In the genomic region with DNA sequence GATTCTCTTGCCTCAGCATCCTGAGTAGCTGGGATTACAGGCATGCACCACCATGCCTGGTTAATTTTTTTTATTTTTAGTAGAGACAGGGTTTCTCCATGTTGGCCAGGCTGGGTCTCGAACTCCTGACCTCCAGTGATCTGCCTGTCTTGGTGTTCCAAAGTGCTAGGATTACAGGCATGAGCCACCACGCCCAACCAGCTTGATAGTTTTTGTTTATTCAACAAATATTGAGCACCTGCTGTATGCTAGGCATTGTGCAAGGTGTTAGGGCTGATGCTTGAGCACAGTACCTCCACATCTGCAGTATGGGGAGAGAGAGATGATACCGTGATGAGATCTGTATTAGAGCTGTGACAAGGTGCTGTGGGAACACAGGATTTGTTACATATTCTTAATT, we compare ENCODE assay signal across 7 cellular contexts. TPM values are rescaled to one million over a fixed set of nuclear protein-coding genes. Genes with fewer than 3 reads are reported as not detected.
DNase-seq lines count a peak whose midpoint lies in the region; ATAC-seq and TF ChIP-seq lines count a peak whose summit lies in the region.
"Not testable (repeated sequence)": the region's sequence is repeated elsewhere in the genome, so short reads cannot be mapped to it uniquely, and the experiment has no call there.

No MANE protein-coding gene starts in this region.

- not testable (repeated sequence) for TF ChIP-seq CTCF in IMR-90 (conservative IDR thresholded peaks at IDR 0.05; ENCODE audit: low read depth, low read length); WTC11 (IDR thresholded peaks at IDR 0.05); chondrocyte (IDR thresholded peaks at IDR 0.05); type B pancreatic cell (conservative IDR thresholded peaks at IDR 0.05)

- not testable (repeated sequence) for H3K27me3 ChIP-seq in IMR-90 (ENCODE audit: control insufficient read depth, insufficient read depth, low read length)

- not testable (repeated sequence) for H3K4ac ChIP-seq in IMR-90 (ENCODE audit: low read depth, low read length)

- TF ChIP-seq POLR2A in IMR-90 (IDR thresholded peaks at IDR 0.05; ENCODE audit: low read depth, low read length), result not testable (repeated sequence)

- in situ Hi-C loops in IMR-90 (cut with MboI; ENCODE audit: low sequenced_read_pairs), result not testable (repeated sequence)

- H2BK20ac ChIP-seq in IMR-90 (ENCODE audit: low read depth, low read length), result not testable (repeated sequence)

- H3K4me1 Mint-ChIP-seq in WTC11, result peaks cover 20% of the 10 kb centered on the region
- H3K4me1 Mint-ChIP-seq in activated T-cell treated with anti-CD3 and anti-CD28 coated beads, Interleukin-2, amount 50 U/mL, for 72 hours (ENCODE audit: low read depth), result peaks cover 57% of the 10 kb centered on the region
- peaks cover 39% of the 10 kb centered on the region for H3K4me1 Mint-ChIP-seq in chondrocyte (ENCODE audit: low read depth)
- H3K4me1 Mint-ChIP-seq in naive thymus-derived CD8-positive, alpha-beta T cell, result peaks cover 13 to 67% (median 53%) of the 10 kb centered on the region in 4 donors
- peaks cover 24% of the 10 kb centered on the region for H3K4me1 Mint-ChIP-seq in type B pancreatic cell (ENCODE audit: unreplicated experiment)

- not testable (repeated sequence) for H3K36me3 ChIP-seq in IMR-90 (ENCODE audit: control insufficient read depth, insufficient read depth, low read length)

- not testable (repeated sequence) for H3K27me3 Mint-ChIP-seq in WTC11 (ENCODE audit: low read depth); activated T-cell treated with anti-CD3 and anti-CD28 coated beads, Interleukin-2, amount 50 U/mL, for 72 hours (ENCODE audit: low read depth); chondrocyte (ENCODE audit: low read depth); naive thymus-derived CD8-positive, alpha-beta T cell; type B pancreatic cell

- not testable (repeated sequence) for H3K9ac ChIP-seq in IMR-90 (ENCODE audit: low read depth, low read length)

- H3K23ac ChIP-seq in IMR-90 (ENCODE audit: low read depth, low read length), result not testable (repeated sequence)

- not testable (repeated sequence) for DNase-seq in IMR-90; WTC11 (ENCODE audit: low spot score); activated T-cell treated with anti-CD3 and anti-CD28 coated beads, Interleukin-2, amount 50 U/mL, for 72 hours; naive thymus-derived CD8-positive, alpha-beta T cell
- DNase-seq in chondrocyte (ENCODE audit: low spot score), result peak; percentile 6
- DNase-seq in islet precursor cell, result peak; percentile 10
- peak; percentile 16 for DNase-seq in type B pancreatic cell (ENCODE audit: extremely low spot score, unreplicated experiment)

- not testable (repeated sequence) for H3K79me1 ChIP-seq in IMR-90 (ENCODE audit: low read depth in 1 of 2, low read length in 2 of 2)

- not testable (repeated sequence) for H2AK5ac ChIP-seq in IMR-90 (ENCODE audit: low read depth, low read length)

- not testable (repeated sequence) for H3K4me1 ChIP-seq in IMR-90 (ENCODE audit: control insufficient read depth, insufficient read depth, low read length)

- not testable (repeated sequence) for H3K14ac ChIP-seq in IMR-90 (replicated peaks; ENCODE audit: low read depth, low read length)

- not testable (repeated sequence) for H4K91ac ChIP-seq in IMR-90 (ENCODE audit: insufficient read depth, low read depth, low read length)

- intact Hi-C loops in IMR-90 (cut with micrococcal nuclease), result not testable (repeated sequence)

- H4K5ac ChIP-seq in IMR-90 (ENCODE audit: low read depth, low read length), result not testable (repeated sequence)

- POLR2A ChIA-PET in IMR-90 (lab: Charles Lee; ENCODE audit: unreplicated experiment); WTC11 (lab: Charles Lee); naive thymus-derived CD8-positive, alpha-beta T cell (lab: Charles Lee): not testable (repeated sequence)

- H2BK15ac ChIP-seq in IMR-90 (ENCODE audit: low read depth, low read length), result not testable (repeated sequence)

- H3K4me2 ChIP-seq in IMR-90 (ENCODE audit: low read depth, low read length), result not testable (repeated sequence)

- H3K36me3 Mint-ChIP-seq in WTC11 (peaks cover 22% of the 10 kb centered on the region), type B pancreatic cell (peaks cover 16% of the 10 kb centered on the region)
- peaks cover 2 to 23% of the 10 kb centered on the region in 2 donors for H3K36me3 Mint-ChIP-seq in activated T-cell treated with anti-CD3 and anti-CD28 coated beads, Interleukin-2, amount 50 U/mL, for 72 hours (ENCODE audit: insufficient read depth in 2 of 2)
- H3K36me3 Mint-ChIP-seq in chondrocyte (ENCODE audit: low read depth), result not testable (repeated sequence)
- peaks cover 0 to 53% (median 2%) of the 10 kb centered on the region in 3 donors for H3K36me3 Mint-ChIP-seq in naive thymus-derived CD8-positive, alpha-beta T cell

- H3K9me3 Mint-ChIP-seq in WTC11; activated T-cell treated with anti-CD3 and anti-CD28 coated beads, Interleukin-2, amount 50 U/mL, for 72 hours; chondrocyte (ENCODE audit: low read depth); naive thymus-derived CD8-positive, alpha-beta T cell; type B pancreatic cell: not testable (repeated sequence)

- not testable (repeated sequence) for H3K4me3 ChIP-seq in IMR-90 (ENCODE audit: insufficient read depth, low read depth, low read length)

- not testable (repeated sequence) for H2AK9ac ChIP-seq in IMR-90 (replicated peaks; ENCODE audit: low read depth, low read length, poor library complexity)

- dilution Hi-C loops in IMR-90 (cut with HindIII; ENCODE audit: low sequenced_read_pairs, unreplicated experiment), result not testable (repeated sequence)

- not testable (repeated sequence) for H4K8ac ChIP-seq in IMR-90 (ENCODE audit: low read depth in 2 of 2, low read length in 2 of 2)

- not testable (repeated sequence) for H3K9me3 ChIP-seq in IMR-90 (ENCODE audit: control insufficient read depth, insufficient read depth, low read length)

- not testable (repeated sequence) for ATAC-seq in IMR-90 (ENCODE audit: low read depth); WTC11; activated T-cell treated with anti-CD3 and anti-CD28 coated beads, Interleukin-2, amount 50 U/mL, for 72 hours (replicated peaks in 1 of 2); naive thymus-derived CD8-positive, alpha-beta T cell

- H2BK120ac ChIP-seq in IMR-90 (ENCODE audit: low read depth, low read length), result not testable (repeated sequence)

- WGBS in IMR-90 (ENCODE audit: extremely low coverage in 2 of 2, insufficient read length in 1 of 2), 2 experiments, result no CpG with 5 or more reads among the region's 3 CpGs

- not testable (repeated sequence) for H3K9me1 ChIP-seq in IMR-90 (ENCODE audit: insufficient read depth, low read length)

- not testable (repeated sequence) for H3K18ac ChIP-seq in IMR-90 (ENCODE audit: low read depth, low read length)

- not testable (repeated sequence) for H3K27ac ChIP-seq in IMR-90 (ENCODE audit: insufficient read depth, low read length)

- TSS peak; percentile 7 for BruUV-seq in IMR-90 (replicated peaks; lab: Mats Ljungman, UMichigan)

- CTCF ChIA-PET in IMR-90 (lab: Yijun Ruan, JAX); WTC11 (lab: Charles Lee): not testable (repeated sequence)

- not testable (repeated sequence) for TF ChIP-seq RAD21 in IMR-90 (IDR thresholded peaks at IDR 0.05; ENCODE audit: low read length)

- not testable (repeated sequence) for H3K4me3 Mint-ChIP-seq in WTC11; activated T-cell treated with anti-CD3 and anti-CD28 coated beads, Interleukin-2, amount 50 U/mL, for 72 hours; chondrocyte (ENCODE audit: unreplicated experiment); type B pancreatic cell
- peak overlapping the region in 1 of 10 donors; percentile 13 for H3K4me3 Mint-ChIP-seq in naive thymus-derived CD8-positive, alpha-beta T cell

- not testable (repeated sequence) for H2AFZ ChIP-seq in IMR-90 (replicated peaks; ENCODE audit: low read length, poor library complexity)

- H4K20me1 ChIP-seq in IMR-90 (ENCODE audit: insufficient read depth, low read length), result peaks cover 13% of the 10 kb centered on the region; the same call in 1 of the 2 replicates

- H3K27ac Mint-ChIP-seq in WTC11, result peak overlapping the region; percentile 57; the same call in 1 of the 2 replicates
- peak overlapping the region; percentile 28 for H3K27ac Mint-ChIP-seq in activated T-cell treated with anti-CD3 and anti-CD28 coated beads, Interleukin-2, amount 50 U/mL, for 72 hours
- not testable (repeated sequence) for H3K27ac Mint-ChIP-seq in chondrocyte (ENCODE audit: unreplicated experiment); type B pancreatic cell
- peak overlapping the region in 8 of 10 donors; percentile 23 to 93 (median 48) for H3K27ac Mint-ChIP-seq in naive thymus-derived CD8-positive, alpha-beta T cell

- H3K56ac ChIP-seq in IMR-90 (ENCODE audit: extremely low read depth, insufficient read depth, low read length), result not testable (repeated sequence)

- not testable (repeated sequence) for H2BK5ac ChIP-seq in IMR-90 (ENCODE audit: low read depth, low read length, poor library complexity, severe bottlenecking)

RNA-seq across cellular contexts. Expression of a gene that starts 3.9 kb away (rescaled TPM):
- 35.7 and 42.2 TPM in 2 replicates for total RNA-seq in IMR-90 (2012; rRNA removed)
- 34.2 and 39.4 TPM in 2 replicates for polyA plus RNA-seq in IMR-90 (2012; rRNA removed)
- 12.8 and 13.6 TPM in 2 replicates for polyA plus RNA-seq in IMR-90 (2012; cell fraction: cytosol; rRNA removed)
- polyA plus RNA-seq in IMR-90 (2012; cell fraction: nucleus; rRNA removed; ENCODE audit: low replicate concordance), result 6.6 and 45.8 TPM in 2 replicates
- total RNA-seq in WTC11 (2021), result 38.0 to 42.9 TPM (median 39.4 TPM) in 3 replicates
- 10 to 100 TPM; 46.6 to 47.6 TPM for total RNA-seq in activated T-cell treated with anti-CD3 and anti-CD28 coated beads, Interleukin-2, amount 50 U/mL, for 72 hours
- total RNA-seq in chondrocyte, result 35.5 to 39.5 TPM (median 38.8 TPM) in 3 replicates
- total RNA-seq in naive thymus-derived CD8-positive, alpha-beta T cell, result 10 to 100 TPM; 71.3 to 79.5 TPM
- 10 to 100 TPM in 1 of 3 donors, 1 to 10 TPM in 2; 8.2 to 12.0 (median 9.2) TPM for polyA plus RNA-seq in naive thymus-derived CD8-positive, alpha-beta T cell
- total RNA-seq in type B pancreatic cell (ENCODE audit: low replicate concordance), result 38.1 and 53.4 TPM in 2 replicates

RNA-seq across cellular contexts. Expression of a gene that starts 58.9 kb away (rescaled TPM):
- total RNA-seq in IMR-90 (2012; rRNA removed) (24.6 and 28.9 TPM in 2 replicates), WTC11 (2021) (29.5 to 33.6 TPM (median 29.6 TPM) in 3 replicates), chondrocyte (17.9 to 21.4 TPM (median 19.1 TPM) in 3 replicates), type B pancreatic cell (ENCODE audit: low replicate concordance) (27.8 and 29.6 TPM in 2 replicates)
- 10.8 and 12.0 TPM in 2 replicates for polyA plus RNA-seq in IMR-90 (2012; rRNA removed)
- 3.6 and 6.0 TPM in 2 replicates for polyA plus RNA-seq in IMR-90 (2012; cell fraction: cytosol; rRNA removed)
- polyA plus RNA-seq in IMR-90 (2012; cell fraction: nucleus; rRNA removed; ENCODE audit: low replicate concordance), result 1.7 and 5.0 TPM in 2 replicates
- 10 to 100 TPM; 21.2 to 24.7 TPM for total RNA-seq in activated T-cell treated with anti-CD3 and anti-CD28 coated beads, Interleukin-2, amount 50 U/mL, for 72 hours
- total RNA-seq in naive thymus-derived CD8-positive, alpha-beta T cell, result 10 to 100 TPM; 15.4 to 18.3 TPM
- 10 to 100 TPM; 11.8 to 17.3 (median 15.6) TPM for polyA plus RNA-seq in naive thymus-derived CD8-positive, alpha-beta T cell
